Comparison of ENCODE assay signal across 8 cellular contexts in genomic region chr5:10563132-10563939, GRCh38. TPM values are rescaled to one million over a fixed set of nuclear protein-coding genes. Genes with fewer than 3 reads are reported as not detected.
DNase-seq lines count a peak whose midpoint lies in the region; ATAC-seq and TF ChIP-seq lines count a peak whose summit lies in the region.

No MANE protein-coding gene starts in this region.

- peaks cover 8% of the 10 kb centered on the region for H3K36me3 Mint-ChIP-seq in activated CD4-positive, alpha-beta T cell treated with anti-CD3 and anti-CD28 coated beads, Interleukin-2, amount 10 ng/mL, durations not matched to agents 24 days and 14 days (ENCODE audit: low read depth)
- no peaks in the 10 kb centered on the region for H3K36me3 Mint-ChIP-seq in neural progenitor cell

- H3K27ac Mint-ChIP-seq in activated CD4-positive, alpha-beta T cell treated with anti-CD3 and anti-CD28 coated beads, Interleukin-2, amount 10 ng/mL, durations not matched to agents 24 days and 14 days: no peak overlapping the region
- H3K27ac Mint-ChIP-seq in neural progenitor cell: no peak overlapping the region

- peak overlapping the region; percentile 93 for H2AFZ ChIP-seq in neural progenitor cell (replicated peaks)

- H3K79me2 ChIP-seq in neural progenitor cell (ENCODE audit: low read depth): no peaks in the 10 kb centered on the region

- H3K27me3 Mint-ChIP-seq in activated CD4-positive, alpha-beta T cell treated with anti-CD3 and anti-CD28 coated beads, Interleukin-2, amount 10 ng/mL, durations not matched to agents 24 days and 14 days: peaks cover 27% of the 10 kb centered on the region
- H3K27me3 Mint-ChIP-seq in neural progenitor cell (ENCODE audit: insufficient read depth, low read depth): peaks cover 29% of the 10 kb centered on the region

- peaks cover 58% of the 10 kb centered on the region for H3K4me1 ChIP-seq in BLaER1
- H3K4me1 ChIP-seq in esophagus muscularis mucosa: peaks cover 16 to 55% (median 40%) of the 10 kb centered on the region in 4 donors
- peaks cover 27% of the 10 kb centered on the region for H3K4me1 ChIP-seq in neural progenitor cell
- H3K4me1 ChIP-seq in tibial nerve: peaks cover 0 to 66% (median 14%) of the 10 kb centered on the region in 4 donors
- H3K4me1 ChIP-seq in adrenal gland (replicated peaks in 1 of 2): peaks cover 11 to 22% of the 10 kb centered on the region in 2 donors

- H3K27me3 ChIP-seq in BLaER1 (no peaks in the 10 kb centered on the region), esophagus muscularis mucosa (peaks cover 0 to 50% (median 21%) of the 10 kb centered on the region in 4 donors), neural progenitor cell (peaks cover 94% of the 10 kb centered on the region), tibial nerve (peaks cover 0 to 4% of the 10 kb centered on the region in 2 donors), adrenal gland (peaks cover 37% of the 10 kb centered on the region)

- TF ChIP-seq EP300 in esophagus muscularis mucosa (IDR thresholded peaks at IDR 0.05) (no peak), tibial nerve (IDR thresholded peaks at IDR 0.05) (peak in 1 of 2 donors; percentile 39)

- H3K36me3 ChIP-seq in BLaER1: no peaks in the 10 kb centered on the region
- no peaks in the 10 kb centered on the region for H3K36me3 ChIP-seq in esophagus muscularis mucosa
- no peaks in the 10 kb centered on the region for H3K36me3 ChIP-seq in neural progenitor cell
- H3K36me3 ChIP-seq in tibial nerve: no peaks in the 10 kb centered on the region
- H3K36me3 ChIP-seq in adrenal gland (replicated peaks in 1 of 2): no peaks in the 10 kb centered on the region

- H3K4me3 ChIP-seq in BLaER1 (peak overlapping the region; percentile 93), esophagus muscularis mucosa (peak overlapping the region; percentile 63 to 77 (median 70)), neural progenitor cell (peak overlapping the region; percentile 67), tibial nerve (peak overlapping the region; percentile 57 to 88 (median 70)), adrenal gland (peak overlapping the region in 2 of 4 donors; percentile 43 to 61)

- no peak for TF ChIP-seq CTCF in esophagus muscularis mucosa (IDR thresholded peaks at IDR 0.05)
- no peak for TF ChIP-seq CTCF in neural progenitor cell (IDR thresholded peaks at IDR 0.05)
- no peak for TF ChIP-seq CTCF in tibial nerve (IDR thresholded peaks at IDR 0.05)
- TF ChIP-seq CTCF in adrenal gland (IDR thresholded peaks at IDR 0.05): no peak

- peak overlapping the region; percentile 64 for H3K4me3 Mint-ChIP-seq in activated CD4-positive, alpha-beta T cell treated with anti-CD3 and anti-CD28 coated beads, Interleukin-2, amount 10 ng/mL, durations not matched to agents 24 days and 14 days
- H3K4me3 Mint-ChIP-seq in neural progenitor cell: peak overlapping the region; percentile 78

- peak overlapping the region; percentile 98 for H3K4me2 ChIP-seq in BLaER1
- peak overlapping the region; percentile 83 for H3K4me2 ChIP-seq in neural progenitor cell

- peak overlapping the region; percentile 92 for H3K27ac ChIP-seq in BLaER1
- peak overlapping the region; percentile 73 to 82 (median 80) for H3K27ac ChIP-seq in esophagus muscularis mucosa (replicated peaks in 1 of 4)
- no peak overlapping the region for H3K27ac ChIP-seq in neural progenitor cell
- peak overlapping the region; percentile 51 to 93 (median 93) for H3K27ac ChIP-seq in tibial nerve
- H3K27ac ChIP-seq in adrenal gland: no peak overlapping the region

- no peaks in the 10 kb centered on the region for H3K9me3 Mint-ChIP-seq in activated CD4-positive, alpha-beta T cell treated with anti-CD3 and anti-CD28 coated beads, Interleukin-2, amount 10 ng/mL, durations not matched to agents 24 days and 14 days
- H3K9me3 Mint-ChIP-seq in neural progenitor cell: no peaks in the 10 kb centered on the region

- intact Hi-C loops in activated CD4-positive, alpha-beta T cell treated with anti-CD3 and anti-CD28 coated beads, Interleukin-2, amount 10 ng/mL, durations not matched to agents 24 days and 14 days (cut with micrococcal nuclease): loop anchor here (1.0 to 5.0 kb wide), 3 partner anchors 121 to 311 kb away; partner anchors contain the start of genes CCT5 and DAP
- intact Hi-C loops in esophagus muscularis mucosa (cut with DNase I) (no loop called here), adrenal gland (cut with DNase I) (loop anchor here in 1 of 2 donors (10.0 kb wide), 1 partner anchor 61 kb away; no protein-coding TSS in a partner anchor)

- peaks cover 20% of the 10 kb centered on the region for H3K4me1 Mint-ChIP-seq in activated CD4-positive, alpha-beta T cell treated with anti-CD3 and anti-CD28 coated beads, Interleukin-2, amount 10 ng/mL, durations not matched to agents 24 days and 14 days
- peaks cover 13% of the 10 kb centered on the region for H3K4me1 Mint-ChIP-seq in neural progenitor cell

- peak; percentile 89 for DNase-seq in activated CD4-positive, alpha-beta T cell treated with anti-CD3 and anti-CD28 coated beads, Interleukin-2, amount 10 ng/mL, durations not matched to agents 24 days and 14 days
- DNase-seq in esophagus muscularis mucosa (ENCODE audit: extremely low spot score) (no peak), neural progenitor cell (ENCODE audit: low spot score) (peak; percentile 67), tibial nerve (ENCODE audit: low spot score in 2 of 2) (peak; percentile 42 to 62), adrenal gland (no peak)

- ATAC-seq in GM19463 (IDR thresholded peaks at IDR 0.05; ENCODE audit: unreplicated experiment): peak; percentile 32
- peak; percentile 28 for ATAC-seq in HG03521 (IDR thresholded peaks at IDR 0.05; ENCODE audit: unreplicated experiment)

- H3K9ac ChIP-seq in BLaER1 (peak overlapping the region; percentile 85), neural progenitor cell (no peak overlapping the region)

- TF ChIP-seq POLR2A in esophagus muscularis mucosa (IDR thresholded peaks at IDR 0.05; ENCODE audit: low read depth) (no peak), tibial nerve (IDR thresholded peaks at IDR 0.05) (no peak), adrenal gland (IDR thresholded peaks at IDR 0.05) (no peak)

- WGBS in esophagus muscularis mucosa: 0% methylated on average over 1 of the region's 74 CpGs
- WGBS in tibial nerve, 2 donors: 14 to 16% methylated on average over 39 to 40 of the region's 74 CpGs
- 2 to 10% (median 4%) methylated on average over 13 to 74 of the region's 74 CpGs for WGBS in adrenal gland, 4 donors

- H4K20me1 ChIP-seq in BLaER1 (peaks cover 37% of the 10 kb centered on the region), neural progenitor cell (ENCODE audit: low read depth) (peaks cover 21% of the 10 kb centered on the region)

- H3K9me3 ChIP-seq in BLaER1 (no peaks in the 10 kb centered on the region), esophagus muscularis mucosa (no peaks in the 10 kb centered on the region), neural progenitor cell (ENCODE audit: low read depth) (no peaks in the 10 kb centered on the region), tibial nerve (no peaks in the 10 kb centered on the region), adrenal gland (replicated peaks in 1 of 3) (no peaks in the 10 kb centered on the region)

- H3F3A ChIP-seq in neural progenitor cell (ENCODE audit: low read depth): peaks cover 19% of the 10 kb centered on the region

RNA-seq across cellular contexts. Expression of gene ANKRD33B, which starts 0.5 kb away (rescaled TPM):
- total RNA-seq in activated CD4-positive, alpha-beta T cell treated with anti-CD3 and anti-CD28 coated beads, Interleukin-2, amount 10 ng/mL, durations not matched to agents 24 days and 14 days: 21.0 and 21.7 TPM in 2 replicates
- total RNA-seq in esophagus muscularis mucosa (1 to 10 TPM; 4.6 to 8.2 (median 6.7) TPM), neural progenitor cell (ENCODE audit: low replicate concordance) (2.2 and 3.5 TPM in 2 replicates), tibial nerve (10 to 100 TPM; 21.3 to 34.9 (median 30.5) TPM), adrenal gland (under 1 TPM; 0.14 to 0.69 (median 0.25) TPM)
- under 1 TPM; 0.16 to 0.30 (median 0.22) TPM for polyA plus RNA-seq in adrenal gland

Comparison
In these comparisons a context has a peak if more than half of its experiments do, and no peak if none do; other contexts are left out.
1. H3K27ac ChIP-seq: peak in BLaER1 (single experiment), esophagus muscularis mucosa (4 of 4) and tibial nerve (4 of 4); none in neural progenitor cell (single experiment) and adrenal gland (0 of 5).
2. DNase-seq: peak in activated CD4-positive, alpha-beta T cell treated with anti-CD3 and anti-CD28 coated beads, Interleukin-2, amount 10 ng/mL, durations not matched to agents 24 days and 14 days (single experiment), neural progenitor cell (single experiment) and tibial nerve (2 of 2); none in esophagus muscularis mucosa (single experiment) and adrenal gland (0 of 7).